ENCODE assay signal across 16 cellular contexts in the genomic region with DNA sequence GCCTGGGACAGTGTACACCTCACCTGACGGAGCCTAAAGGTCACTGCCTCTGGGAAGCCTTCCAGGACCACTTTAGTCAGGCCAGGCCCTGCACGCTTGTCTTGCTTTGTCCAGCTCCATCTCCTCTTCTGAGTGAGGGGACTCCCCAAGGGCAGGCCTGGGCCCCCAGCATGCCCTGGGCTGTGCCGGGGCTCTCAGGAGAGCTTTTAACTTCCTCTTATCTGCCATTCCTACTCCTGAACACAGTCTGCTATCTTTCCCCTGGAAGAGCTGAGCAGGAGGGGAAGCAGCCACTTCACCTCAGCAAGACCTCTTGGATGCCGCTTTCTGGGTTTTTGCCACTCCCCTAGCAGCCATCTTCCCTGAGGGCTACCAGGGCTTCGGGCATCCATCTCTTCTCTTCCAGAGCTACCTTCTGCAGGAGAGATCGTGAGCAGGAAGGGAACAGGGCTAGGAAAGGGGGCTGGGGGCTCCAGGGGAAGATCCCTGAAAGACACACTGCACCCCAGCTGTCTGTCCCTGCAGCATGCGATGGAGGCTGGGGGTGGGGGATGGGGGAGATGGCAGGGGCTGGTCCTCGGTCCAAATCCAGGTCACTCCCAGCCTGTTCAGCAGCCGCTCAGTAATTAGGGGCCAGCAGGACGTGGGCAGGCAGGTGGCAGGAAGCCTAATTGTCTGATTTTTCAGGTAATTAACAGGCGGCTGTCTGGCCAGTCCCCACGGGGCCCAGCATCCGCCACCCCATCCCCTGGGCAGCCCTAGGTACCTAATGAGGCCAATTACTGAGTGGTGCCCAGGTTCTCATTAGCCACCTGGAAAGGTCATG. TPM values are rescaled to one million over a fixed set of nuclear protein-coding genes. Genes with fewer than 3 reads are reported as not detected.
A peak's percentile ranks its signal among the peaks of the same experiment; 100 is the strongest.
DNase-seq lines count a peak whose midpoint lies in the region; ATAC-seq and TF ChIP-seq lines count a peak whose summit lies in the region.
"Had no signal": no experiment of that assay in that cellular context is flagged by ENCODE, and none has a peak within 500 bp of the region (broad histone marks: within the 10 kb centered on the region; RNA-seq: fewer than 3 reads in every experiment).

No MANE protein-coding gene starts in this region.

- H3K27me3 ChIP-seq in left ventricle myocardium inferior (ENCODE audit: low read depth) (no peaks in the 10 kb centered on the region), heart right ventricle (no peaks in the 10 kb centered on the region), WERI-Rb-1 (ENCODE audit: insufficient read depth, low read depth, severe bottlenecking) (no peaks in the 10 kb centered on the region), ovary (no peaks in the 10 kb centered on the region)
- H3K27me3 ChIP-seq: sigmoid colon had no signal

- H3K27ac ChIP-seq in left ventricle myocardium inferior (replicated peaks) (peak overlapping the region; percentile 92), heart right ventricle (peak overlapping the region in 4 of 10 donors; percentile 18 to 93 (median 28)), WERI-Rb-1 (peak overlapping the region; percentile 20), ovary (no peak overlapping the region)
- H3K27ac ChIP-seq: sigmoid colon had no signal

- H3K4me1 ChIP-seq in left ventricle myocardium inferior, result peaks cover 77% of the 10 kb centered on the region
- H3K4me1 ChIP-seq in heart right ventricle, result peaks cover 25 to 73% (median 52%) of the 10 kb centered on the region in 9 donors
- H3K4me1 ChIP-seq in ovary (ENCODE audit: insufficient read depth), result no peaks in the 10 kb centered on the region
- H3K4me1 ChIP-seq: HAP-1 had no signal

- ATAC-seq in heart right ventricle (no peak), GM18502 (IDR thresholded peaks at IDR 0.05; ENCODE audit: poor library complexity, unreplicated experiment) (no peak)
- peak; percentile 30 to 38 for ATAC-seq in stimulated activated naive B cell treated with anti-CD40 and anti-IgM and Interleukin-4, amounts not matched to agents 10 μg/mL and 1 μg/mL and 100 μg/mL, for 72 hours (replicated peaks)
- ATAC-seq: mucosa of descending colon, T-helper 17 cell had no signal

- peaks cover 6 to 19% of the 10 kb centered on the region in 2 donors for H3K4me1 Mint-ChIP-seq in stimulated activated naive B cell treated with anti-CD40 and anti-IgM and Interleukin-4, amounts not matched to agents 10 μg/mL and 1 μg/mL and 100 μg/mL, for 72 hours

- DNase-seq in left ventricle myocardium inferior, result no peak
- no peak for DNase-seq in heart right ventricle
- DNase-seq in WERI-Rb-1, result no peak
- DNase-seq in stimulated activated naive B cell treated with anti-CD40 and anti-IgM and Interleukin-4, amounts not matched to agents 10 μg/mL and 1 μg/mL and 100 μg/mL, for 72 hours, result no peak
- no peak for DNase-seq in ovary
- DNase-seq: activated CD4-positive, CD25-positive, alpha-beta regulatory T cell; CD4-positive, alpha-beta T cell; DMS79 treated with DMSO at 0.1 percent for 48 hours; mucosa of descending colon; NCI-H2107; sigmoid colon; stimulated activated CD4-positive, alpha-beta T cell treated with anti-CD3 and anti-CD28 coated beads, Interleukin-2, amount 100 ng/mL, for 24 hours; T-helper 17 cell had no signal

- H3K9me3 ChIP-seq in left ventricle myocardium inferior (replicated peaks) (no peaks in the 10 kb centered on the region), heart right ventricle (no peaks in the 10 kb centered on the region), WERI-Rb-1 (ENCODE audit: severe bottlenecking) (no peaks in the 10 kb centered on the region), ovary (no peaks in the 10 kb centered on the region)
- H3K9me3 ChIP-seq: HAP-1, mucosa of descending colon, sigmoid colon had no signal

- TF ChIP-seq POLR2A in ovary (IDR thresholded peaks at IDR 0.05), result no peak

- no peak overlapping the region for H3K27ac Mint-ChIP-seq in stimulated activated naive B cell treated with anti-CD40 and anti-IgM and Interleukin-4, amounts not matched to agents 10 μg/mL and 1 μg/mL and 100 μg/mL, for 72 hours
- H3K27ac Mint-ChIP-seq: activated T-helper 2 cell treated with anti-CD3 and anti-CD28 coated beads, Interferon-gamma antibody, Interleukin-2, Interleukin-4, amounts not matched to agents 10 μg/mL and 5 μg/mL and 100 μg/mL, durations not matched to agents 14 hours and 24 hours and 36 hours; CD4-positive, alpha-beta T cell; T-helper 17 cell had no signal

- no peaks in the 10 kb centered on the region for H3K36me3 ChIP-seq in left ventricle myocardium inferior
- H3K36me3 ChIP-seq in heart right ventricle, result no peaks in the 10 kb centered on the region
- H3K36me3 ChIP-seq in WERI-Rb-1, result no peaks in the 10 kb centered on the region
- H3K36me3 ChIP-seq in ovary, result no peaks in the 10 kb centered on the region
- H3K36me3 ChIP-seq: HAP-1, sigmoid colon had no signal

- peaks cover 4 to 8% of the 10 kb centered on the region in 2 donors for H3K27me3 Mint-ChIP-seq in stimulated activated naive B cell treated with anti-CD40 and anti-IgM and Interleukin-4, amounts not matched to agents 10 μg/mL and 1 μg/mL and 100 μg/mL, for 72 hours
- H3K27me3 Mint-ChIP-seq: CD4-positive, alpha-beta T cell; T-helper 17 cell had no signal

- WGBS in heart right ventricle, 2 donors, result 78 to 82% methylated on average over 13 of the region's 13 CpGs
- WGBS in ovary, 3 donors, result 81 to 85% (median 84%) methylated on average over 13 of the region's 13 CpGs

- no peak for TF ChIP-seq EP300 in ovary (IDR thresholded peaks at IDR 0.05)

- no peaks in the 10 kb centered on the region for H3K9me3 Mint-ChIP-seq in stimulated activated naive B cell treated with anti-CD40 and anti-IgM and Interleukin-4, amounts not matched to agents 10 μg/mL and 1 μg/mL and 100 μg/mL, for 72 hours
- H3K9me3 Mint-ChIP-seq: activated T-helper 2 cell treated with anti-CD3 and anti-CD28 coated beads, Interferon-gamma antibody, Interleukin-2, Interleukin-4, amounts not matched to agents 10 μg/mL and 5 μg/mL and 100 μg/mL, durations not matched to agents 14 hours and 24 hours and 36 hours; CD4-positive, alpha-beta T cell had no signal

- H3K4me3 ChIP-seq in left ventricle myocardium inferior (no peak overlapping the region), heart right ventricle (no peak overlapping the region), WERI-Rb-1 (ENCODE audit: low read depth, low read length) (no peak overlapping the region), ovary (no peak overlapping the region)
- H3K4me3 ChIP-seq: HAP-1, mucosa of descending colon, sigmoid colon had no signal

- no peak overlapping the region for H3K4me3 Mint-ChIP-seq in stimulated activated naive B cell treated with anti-CD40 and anti-IgM and Interleukin-4, amounts not matched to agents 10 μg/mL and 1 μg/mL and 100 μg/mL, for 72 hours
- H3K4me3 Mint-ChIP-seq: CD4-positive, alpha-beta T cell; T-helper 17 cell had no signal

- no peak for TF ChIP-seq CTCF in left ventricle myocardium inferior (IDR thresholded peaks at IDR 0.05; ENCODE audit: borderline replicate concordance)
- no peak for TF ChIP-seq CTCF in heart right ventricle (IDR thresholded peaks at IDR 0.05)
- TF ChIP-seq CTCF in WERI-Rb-1 (IDR thresholded peaks at IDR 0.05; ENCODE audit: low read depth, low read length), result no peak
- TF ChIP-seq CTCF in ovary (IDR thresholded peaks at IDR 0.05), result no peak

- H3K36me3 Mint-ChIP-seq in stimulated activated naive B cell treated with anti-CD40 and anti-IgM and Interleukin-4, amounts not matched to agents 10 μg/mL and 1 μg/mL and 100 μg/mL, for 72 hours, result no peaks in the 10 kb centered on the region

- intact Hi-C loops in left ventricle myocardium inferior (cut with micrococcal nuclease) (no loop called here), heart right ventricle (cut with DNase I) (no loop called here), ovary (cut with DNase I) (no loop called here)

RNA-seq across cellular contexts. Expression of gene RPL29, which starts 19.9 kb away (rescaled TPM):
- 621 TPM for total RNA-seq in left ventricle myocardium inferior
- total RNA-seq in heart right ventricle, result 100 to 1,000 TPM; 505 to 754 (median 626) TPM
- polyA plus RNA-seq in heart right ventricle, result 1,000 to 10,000 TPM; 1,450 to 1,915 TPM
- 1,000 to 10,000 TPM; 1,785 to 3,905 (median 1,999) TPM for total RNA-seq in ovary
- 1,000 to 10,000 TPM; 1,901 to 3,982 TPM for polyA plus RNA-seq in ovary

RNA-seq across cellular contexts. Expression of gene ACY1, which starts 32.3 kb away (rescaled TPM):
- total RNA-seq in left ventricle myocardium inferior (20.2 TPM), heart right ventricle (10 to 100 TPM; 18.7 to 45.6 (median 24.7) TPM), ovary (10 to 100 TPM; 13.8 to 27.4 (median 21.1) TPM)
- polyA plus RNA-seq in heart right ventricle (10 to 100 TPM; 24.6 to 28.3 TPM), ovary (10 to 100 TPM in 1 of 2 donors, 1 to 10 TPM in 1; 8.4 to 10.2 TPM)

RNA-seq across cellular contexts. Expression of gene DUSP7, which starts 40.7 kb away (rescaled TPM):
- total RNA-seq in left ventricle myocardium inferior (23.1 TPM), heart right ventricle (10 to 100 TPM; 11.3 to 29.7 (median 15.8) TPM), ovary (10 to 100 TPM in 5 of 7 donors, 1 to 10 TPM in 2; 5.1 to 18.0 (median 15.2) TPM)
- polyA plus RNA-seq in heart right ventricle (10 to 100 TPM; 10.4 to 19.2 TPM), ovary (1 to 10 TPM; 6.5 to 8.6 TPM)

RNA-seq across cellular contexts. Expression of gene ABHD14A, which starts 40.8 kb away (rescaled TPM):
- total RNA-seq in left ventricle myocardium inferior (25.8 TPM), heart right ventricle (10 to 100 TPM; 19.3 to 38.6 (median 23.6) TPM), ovary (10 to 100 TPM; 13.2 to 36.1 (median 27.4) TPM)
- polyA plus RNA-seq in heart right ventricle (10 to 100 TPM; 26.3 to 80.1 TPM), ovary (10 to 100 TPM in 1 of 2 donors, 1 to 10 TPM in 1; 5.1 to 30.8 TPM)

RNA-seq across cellular contexts. Expression of gene ABHD14B, which starts 41.8 kb away (rescaled TPM):
- total RNA-seq in left ventricle myocardium inferior (14.6 TPM), heart right ventricle (10 to 100 TPM in 8 of 10 donors, 1 to 10 TPM in 2; 7.5 to 19.0 (median 12.0) TPM), ovary (10 to 100 TPM; 37.1 to 55.7 (median 45.5) TPM)
- polyA plus RNA-seq in heart right ventricle (10 to 100 TPM; 14.6 to 47.5 TPM), ovary (10 to 100 TPM; 58.4 to 70.9 TPM)

Comparison
In these comparisons a context has a peak if more than half of its experiments do, and no peak if none do; other contexts are left out.
1. H3K27ac ChIP-seq: peak in left ventricle myocardium inferior (single experiment) and WERI-Rb-1 (single experiment); none in ovary (0 of 2).
2. ATAC-seq: peak in stimulated activated naive B cell treated with anti-CD40 and anti-IgM and Interleukin-4, amounts not matched to agents 10 μg/mL and 1 μg/mL and 100 μg/mL, for 72 hours (2 of 2); none in heart right ventricle (0 of 8) and GM18502 (single experiment).